ENCODE assay signal across 1 cellular context in genomic region chr13:113150545-113151365, GRCh38.
TF ChIP-seq lines count a peak whose summit lies in the region.

No MANE protein-coding gene starts in this region.

TF ChIP-seq in HepG2, 621 proteins besides CTCF, POLR2A, EP300 and RAD21 (continued from another document and continues in another):
- TF ChIP-seq ZNF275 (CRISPR knock-in tag; IDR thresholded peaks at IDR 0.05; ENCODE audit: borderline replicate concordance) (no peak), ZNF143 (CRISPR knock-in tag; IDR thresholded peaks at IDR 0.05) (no peak), PAF1 (CRISPR knock-in tag; IDR thresholded peaks at IDR 0.05) (no peak), SIN3B (IDR thresholded peaks at IDR 0.05; ENCODE audit: low read length) (no peak), ZNF773 (CRISPR knock-in tag; IDR thresholded peaks at IDR 0.05; ENCODE audit: borderline replicate concordance) (0 out of 2 replicates have a peak, but pooled peaks have one; percentile 5), ESRRA (CRISPR knock-in tag; IDR thresholded peaks at IDR 0.05; ENCODE audit: low read depth) (0 out of 2 replicates have a peak, but pooled peaks have one; percentile 23), ZNF44 (CRISPR knock-in tag; IDR thresholded peaks at IDR 0.05) (no peak), ZNF646 (CRISPR knock-in tag; IDR thresholded peaks at IDR 0.05) (no peak), ZNF232 (CRISPR knock-in tag; IDR thresholded peaks at IDR 0.05; ENCODE audit: borderline replicate concordance) (no peak), SATB2 (CRISPR knock-in tag; IDR thresholded peaks at IDR 0.05) (no peak), ZNF850 (CRISPR knock-in tag; conservative IDR thresholded peaks at IDR 0.05) (no peak), ZHX2 (IDR thresholded peaks at IDR 0.05; ENCODE audit: low read depth) (no peak), ZHX2 (CRISPR knock-in tag; IDR thresholded peaks at IDR 0.05; ENCODE audit: borderline replicate concordance) (no peak), ZC3H13 (CRISPR knock-in tag; IDR thresholded peaks at IDR 0.05) (peak; percentile 19; the same call in 1 of the 2 replicates), NFE2L2 (IDR thresholded peaks at IDR 0.05; ENCODE audit: low read length) (no peak), ZUFSP (CRISPR knock-in tag; IDR thresholded peaks at IDR 0.05; ENCODE audit: borderline replicate concordance) (no peak), SNAI1 (CRISPR knock-in tag; IDR thresholded peaks at IDR 0.05; ENCODE audit: borderline replicate concordance) (no peak), SNAPC5 (CRISPR knock-in tag; IDR thresholded peaks at IDR 0.05; ENCODE audit: borderline replicate concordance) (no peak), MTF1 (CRISPR knock-in tag; IDR thresholded peaks at IDR 0.05) (no peak), YEATS2 (CRISPR knock-in tag; IDR thresholded peaks at IDR 0.05; ENCODE audit: borderline replicate concordance) (no peak), SP5 (CRISPR knock-in tag; IDR thresholded peaks at IDR 0.05; ENCODE audit: borderline replicate concordance, low read depth) (no peak), ZSCAN22 (CRISPR knock-in tag; IDR thresholded peaks at IDR 0.05) (peak; percentile 39; the same call in 1 of the 2 replicates), SRY (CRISPR knock-in tag; IDR thresholded peaks at IDR 0.05) (no peak; the same call in 1 of the 2 replicates), ETV6 (CRISPR knock-in tag; conservative IDR thresholded peaks at IDR 0.05) (no peak), ZNF704 (CRISPR knock-in tag; IDR thresholded peaks at IDR 0.05; ENCODE audit: borderline replicate concordance) (no peak), CC2D1A (CRISPR knock-in tag; IDR thresholded peaks at IDR 0.05) (no peak), ZNF687 (CRISPR knock-in tag; IDR thresholded peaks at IDR 0.05) (peak; percentile 83), PCBP2 (optimal IDR thresholded peaks at IDR 0.05; ENCODE audit: low read depth, low read length, poor library complexity, severe bottlenecking) (no peak), HOXA9 (CRISPR knock-in tag; IDR thresholded peaks at IDR 0.05; ENCODE audit: borderline replicate concordance) (no peak), BCL6 (CRISPR knock-in tag; IDR thresholded peaks at IDR 0.05) (no peak), HES4 (CRISPR knock-in tag; IDR thresholded peaks at IDR 0.05; ENCODE audit: borderline replicate concordance) (peak; percentile 36; the same call in 1 of the 2 replicates), TCF12 (IDR thresholded peaks at IDR 0.05) (no peak), TCF12 (CRISPR knock-in tag; IDR thresholded peaks at IDR 0.05) (no peak), POLR2G (IDR thresholded peaks at IDR 0.05; ENCODE audit: low read depth, low read length) (peak; percentile 23; the same call in 1 of the 2 replicates), RNF219 (CRISPR knock-in tag; IDR thresholded peaks at IDR 0.05) (no peak), U2AF1 (optimal IDR thresholded peaks at IDR 0.05; ENCODE audit: low read depth, low read length) (peak; percentile 41), ZNF841 (CRISPR knock-in tag; IDR thresholded peaks at IDR 0.05; ENCODE audit: borderline replicate concordance) (no peak)
